In genomic region chr1:157045251-157046218, GRCh38 we compare ENCODE assay signal across 8 cellular contexts. TPM values are rescaled to one million over a fixed set of nuclear protein-coding genes. Genes with fewer than 3 reads are reported as not detected.
A peak's percentile ranks its signal among the peaks of the same experiment; 100 is the strongest.
DNase-seq lines count a peak whose midpoint lies in the region; ATAC-seq, FAIRE-seq and TF ChIP-seq lines count a peak whose summit lies in the region.

Gene ARHGEF11, minus strand, starts transcription at chr1:157045742. Its CDS starts 1,412 bp downstream, at chr1:157044330.

- H3K4me1 Mint-ChIP-seq in stimulated activated naive CD8-positive, alpha-beta T cell treated with anti-CD3 and anti-CD28 coated beads, Interleukin-15, Interleukin-2, amounts not matched to agents 100 ng/mL and 50 ng/mL, for 24 hours (ENCODE audit: low read depth), result peaks cover 9% of the 10 kb centered on the region

- H4K20me1 ChIP-seq in endothelial cell of umbilical vein (replicated peaks; ENCODE audit: control insufficient read depth, extremely low read depth, insufficient read depth, low read length), result no peaks in the 10 kb centered on the region

- in situ Hi-C loops in GM13976 (cut with MboI; ENCODE audit: low sequenced_read_pairs, unreplicated experiment), result no loop called here

- intact Hi-C loops in endothelial cell of umbilical vein (cut with micrococcal nuclease), result loop anchor here (1.0 kb wide), 1 partner anchor 111 kb away; no protein-coding TSS in a partner anchor

- peak within 1 kb of the TSS; percentile 83 for H3K4me3 Mint-ChIP-seq in stimulated activated naive CD8-positive, alpha-beta T cell treated with anti-CD3 and anti-CD28 coated beads, Interleukin-15, Interleukin-2, amounts not matched to agents 100 ng/mL and 50 ng/mL, for 24 hours

- peak; percentile 69 to 88 for DNase-seq in A549 (ENCODE audit: low read depth in 1 of 2, low spot score in 1 of 2)
- DNase-seq in GM13976 (ENCODE audit: low spot score), result peak; percentile 85
- peak; percentile 65 to 93 for DNase-seq in NCI-H446 (lab: John Stamatoyannopoulos, UW)
- peak; percentile 41 to 60 for DNase-seq in activated CD4-positive, alpha-beta T cell treated with anti-CD3 and anti-CD28 coated beads, Interleukin-2, amount 50 U/mL, for 48 hours
- peak; percentile 89 for DNase-seq in endothelial cell of umbilical vein (ENCODE audit: low read depth, low spot score)
- DNase-seq in medulla oblongata (ENCODE audit: extremely low spot score), result peak; percentile 93

- TF ChIP-seq EP300 in A549 (IDR thresholded peaks at IDR 0.05), result no peak

- POLR2A ChIA-PET in A549 (lab: Yijun Ruan, JAX), result interaction anchor here (0.6 to 1.2 kb wide), 5 partner anchors 11 to 112 kb away, joined by 3 read pairs; no protein-coding TSS in a partner anchor
- POLR2A ChIA-PET in endothelial cell of umbilical vein (lab: Charles Lee), result interaction anchor here (0.6 kb wide), 1 partner anchor 52 kb away, joined by 3 read pairs; no protein-coding TSS in a partner anchor

- TF ChIP-seq POLR2A in A549 (IDR thresholded peaks at IDR 0.05; ENCODE audit: low read length), result peak; percentile 89
- TF ChIP-seq POLR2A in endothelial cell of umbilical vein (IDR thresholded peaks at IDR 0.05; ENCODE audit: low read depth, low read length), result peak; percentile 90

- H3K9ac ChIP-seq in endothelial cell of umbilical vein (replicated peaks; ENCODE audit: extremely low read depth, insufficient read depth, low read length), result peak within 1 kb of the TSS; percentile 97

- peak; percentile 95 to 97 for ATAC-seq in A549
- peak; percentile 51 for ATAC-seq in HG03108 (IDR thresholded peaks at IDR 0.05; ENCODE audit: unreplicated experiment)

- under 1% methylated on average over 24 of the region's 120 CpGs for WGBS in A549 (ENCODE audit: missing lambda C conversion rate)

- no peak within 1 kb of the TSS for H3K27ac Mint-ChIP-seq in stimulated activated naive CD8-positive, alpha-beta T cell treated with anti-CD3 and anti-CD28 coated beads, Interleukin-15, Interleukin-2, amounts not matched to agents 100 ng/mL and 50 ng/mL, for 24 hours

- H3K4me2 ChIP-seq in A549 (peak within 1 kb of the TSS; percentile 97), endothelial cell of umbilical vein (ENCODE audit: insufficient read depth, low read length) (peak within 1 kb of the TSS; percentile 99)

- BruUV-seq in endothelial cell of umbilical vein (replicated peaks; lab: Mats Ljungman, UMichigan), result no TSS peak

- H3K36me3 ChIP-seq in endothelial cell of umbilical vein (ENCODE audit: control insufficient read depth in 2 of 2, extremely low read depth in 1 of 2, insufficient read depth in 2 of 2, low read length in 2 of 2), result no peaks in the 10 kb centered on the region

- peaks cover 34% of the 10 kb centered on the region for H3K4me1 ChIP-seq in A549
- peaks cover 32% of the 10 kb centered on the region for H3K4me1 ChIP-seq in endothelial cell of umbilical vein (ENCODE audit: control insufficient read depth, extremely low read depth, insufficient read depth, low read length)

- H3K9me3 ChIP-seq in A549 (no peaks in the 10 kb centered on the region), endothelial cell of umbilical vein (replicated peaks; ENCODE audit: control insufficient read depth, insufficient read depth, low read length) (no peaks in the 10 kb centered on the region)

- FAIRE-seq in A549 (lab: Jason Lieb, UNC), result no peak
- peak; percentile 31 for FAIRE-seq in endothelial cell of umbilical vein (lab: Jason Lieb, UNC)

- H3K36me3 Mint-ChIP-seq in stimulated activated naive CD8-positive, alpha-beta T cell treated with anti-CD3 and anti-CD28 coated beads, Interleukin-15, Interleukin-2, amounts not matched to agents 100 ng/mL and 50 ng/mL, for 24 hours (ENCODE audit: low read depth), result no peaks in the 10 kb centered on the region

- peaks cover 32% of the 10 kb centered on the region for H3K79me2 ChIP-seq in endothelial cell of umbilical vein (ENCODE audit: control insufficient read depth, insufficient read depth, low read length)

- TF ChIP-seq RAD21 in A549 (conservative IDR thresholded peaks at IDR 0.05 in 1 of 2, IDR thresholded peaks at IDR 0.05 in 1 of 2), result no peak

- dilution Hi-C loops in endothelial cell of umbilical vein (cut with MboI; ENCODE audit: extremely low pct_ligation_motif_present, low sequenced_read_pairs), result no loop called here

- H3K27ac ChIP-seq in A549, result peak within 1 kb of the TSS; percentile 87 to 94
- peak within 1 kb of the TSS; percentile 90 for H3K27ac ChIP-seq in endothelial cell of umbilical vein (ENCODE audit: insufficient read depth, low read depth, low read length)

- H3K9me1 ChIP-seq in endothelial cell of umbilical vein (replicated peaks; ENCODE audit: control insufficient read depth, extremely low read depth, insufficient read depth, low read length), result no peaks in the 10 kb centered on the region

- H3K9me3 Mint-ChIP-seq in stimulated activated naive CD8-positive, alpha-beta T cell treated with anti-CD3 and anti-CD28 coated beads, Interleukin-15, Interleukin-2, amounts not matched to agents 100 ng/mL and 50 ng/mL, for 24 hours, result no peaks in the 10 kb centered on the region

- peaks cover 7 to 9% of the 10 kb centered on the region in 2 experiments for H3K27me3 ChIP-seq in endothelial cell of umbilical vein (ENCODE audit: control insufficient read depth in 2 of 2, insufficient read depth in 2 of 2, low read length in 2 of 2)

- H3K27me3 Mint-ChIP-seq in stimulated activated naive CD8-positive, alpha-beta T cell treated with anti-CD3 and anti-CD28 coated beads, Interleukin-15, Interleukin-2, amounts not matched to agents 100 ng/mL and 50 ng/mL, for 24 hours, result peaks cover 76% of the 10 kb centered on the region

- H3K4me3 ChIP-seq in A549, result peak within 1 kb of the TSS; percentile 57
- peak within 1 kb of the TSS; percentile 59 to 99 (median 86) for H3K4me3 ChIP-seq in endothelial cell of umbilical vein (replicated peaks in 1 of 3; ENCODE audit: insufficient read depth in 1 of 3, low read depth in 1 of 3, low read length in 3 of 3)

- H2AFZ ChIP-seq in endothelial cell of umbilical vein (ENCODE audit: low read depth, low read length), result peak within 1 kb of the TSS; percentile 97

- TF ChIP-seq CTCF in A549 (IDR thresholded peaks at IDR 0.05), result no peak
- no peak for TF ChIP-seq CTCF in GM13976 (IDR thresholded peaks at IDR 0.05; ENCODE audit: borderline replicate concordance, control extremely low read depth, extremely low read depth, insufficient read depth, missing control alignments)
- TF ChIP-seq CTCF in endothelial cell of umbilical vein (IDR thresholded peaks at IDR 0.05; ENCODE audit: extremely low read depth in 1 of 2, insufficient read depth in 1 of 2, low read depth in 1 of 2, low read length in 2 of 2), result no peak

- CTCF ChIA-PET in A549 (lab: Yijun Ruan, JAX) (no interaction called here), endothelial cell of umbilical vein (lab: Charles Lee) (no interaction called here)

TF ChIP-seq in endothelial cell of umbilical vein, 7 proteins besides CTCF, POLR2A, EP300 and RAD21:
- no peak for TF ChIP-seq GATA2 (IDR thresholded peaks at IDR 0.05; ENCODE audit: insufficient read depth, insufficient read length, low read depth, low read length)
- no peak for TF ChIP-seq JUN (IDR thresholded peaks at IDR 0.05; ENCODE audit: borderline replicate concordance, insufficient read depth, insufficient read length, low read depth)
- peak; percentile 85 for TF ChIP-seq POLR2AphosphoS5 (IDR thresholded peaks at IDR 0.05; ENCODE audit: insufficient read depth, low read depth, low read length)
- TF ChIP-seq, protein P1, sequence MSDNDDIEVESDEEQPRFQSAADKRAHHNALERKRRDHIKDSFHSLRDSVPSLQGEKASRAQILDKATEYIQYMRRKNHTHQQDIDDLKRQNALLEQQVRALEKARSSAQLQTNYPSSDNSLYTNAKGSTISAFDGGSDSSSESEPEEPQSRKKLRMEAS (IDR thresholded peaks at IDR 0.05; ENCODE audit: insufficient read depth, insufficient read length), result no peak

RNA-seq across cellular contexts. Expression of gene ARHGEF11, which starts in this region (rescaled TPM):
- 17.1 and 21.3 TPM in 2 replicates for polyA plus RNA-seq in A549 (2011; rRNA removed)
- polyA plus RNA-seq in A549 (2012; cell fraction: cytosol; rRNA removed), result 18.5 and 24.8 TPM in 2 replicates
- polyA plus RNA-seq in A549 (2012; cell fraction: nucleus; rRNA removed), result 42.8 and 49.3 TPM in 2 replicates
- 13.7 to 15.7 TPM (median 14.9 TPM) in 3 replicates for polyA plus RNA-seq in A549 (2017; fragmentation: RNase III; extraction: RNeasy Plus Mini Kit Qiagen cat#74134 plus additional on column Dnase treatment)
- 39.5 and 45.8 TPM in 2 replicates for polyA minus RNA-seq in A549 (2011; rRNA and poly(A)+ RNA removed)
- total RNA-seq in endothelial cell of umbilical vein, result 27.2 and 28.0 TPM in 2 replicates
- polyA plus RNA-seq in endothelial cell of umbilical vein, result 18.2 and 18.8 TPM in 2 replicates
- 15.3 and 17.4 TPM in 2 replicates for polyA plus RNA-seq in endothelial cell of umbilical vein (2011; cell fraction: cytosol; rRNA removed)
- polyA plus RNA-seq in endothelial cell of umbilical vein (2011; cell fraction: nucleus; rRNA removed), result 70.3 and 73.1 TPM in 2 replicates
- 15.9 and 17.3 TPM in 2 replicates for polyA plus RNA-seq in endothelial cell of umbilical vein (2012)
- polyA minus RNA-seq in endothelial cell of umbilical vein, result 48.5 and 50.3 TPM in 2 replicates
- 14.8 TPM for polyA minus RNA-seq in endothelial cell of umbilical vein (2011; cell fraction: cytosol; rRNA and poly(A)+ RNA removed)
- polyA minus RNA-seq in endothelial cell of umbilical vein (2011; cell fraction: nucleus; rRNA and poly(A)+ RNA removed), result 47.5 and 51.6 TPM in 2 replicates

Comparison
In these comparisons a context has a peak if more than half of its experiments do, and no peak if none do; other contexts are left out.
1. Peak in every context shown above with its lines: DNase-seq, ATAC-seq, H3K4me3 ChIP-seq and H3K27ac ChIP-seq.